In the genomic region with DNA sequence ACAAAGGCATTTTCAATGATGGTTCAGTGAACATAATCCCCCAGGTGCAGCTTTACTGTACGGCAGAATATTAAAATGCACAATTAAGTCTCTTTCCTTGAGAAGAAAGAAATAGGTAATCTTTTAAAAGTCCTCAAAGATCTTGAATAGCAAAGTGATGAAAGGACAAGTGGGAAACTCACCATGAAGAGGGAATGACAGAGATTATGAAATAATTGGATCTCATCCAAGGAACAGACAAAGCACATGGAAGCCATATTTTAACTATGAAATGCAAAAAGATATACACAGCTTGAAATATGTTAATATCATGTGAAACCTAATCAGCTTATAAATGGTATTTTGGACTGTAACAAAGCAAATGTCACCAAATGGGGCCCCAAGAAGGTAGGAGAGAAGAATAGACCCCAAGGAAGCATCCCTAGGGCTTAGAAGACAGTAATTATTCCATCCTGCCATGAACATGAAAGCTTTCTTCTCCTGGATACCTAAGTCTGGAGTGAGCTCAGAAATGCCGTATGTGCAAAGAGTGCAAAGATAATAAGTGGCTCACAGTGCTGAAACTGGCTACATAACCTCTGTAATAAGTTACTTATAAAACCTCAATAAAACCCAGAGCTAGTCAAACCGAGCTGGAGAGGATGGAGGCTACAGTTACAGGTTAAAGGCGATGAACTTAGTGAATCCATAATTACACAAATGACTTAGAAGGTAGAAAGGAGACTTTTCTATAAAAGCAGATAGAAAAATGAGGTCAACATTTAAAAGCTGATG, we compare ENCODE assay signal across 20 cellular contexts. TPM values are rescaled to one million over a fixed set of nuclear protein-coding genes. Genes with fewer than 3 reads are reported as not detected.
DNase-seq lines count a peak whose midpoint lies in the region; ATAC-seq and TF ChIP-seq lines count a peak whose summit lies in the region.
"Had no signal": no experiment of that assay in that cellular context is flagged by ENCODE, and none has a peak within 500 bp of the region (broad histone marks: within the 10 kb centered on the region; RNA-seq: fewer than 3 reads in every experiment).

No MANE protein-coding gene starts in this region.

- no peak for TF ChIP-seq POLR2A in vagina (IDR thresholded peaks at IDR 0.05)

- H3K27ac ChIP-seq in vagina = no peak overlapping the region
- H3K27ac ChIP-seq: sigmoid colon had no signal

- no peak overlapping the region for H3K4me3 ChIP-seq in cardiac fibroblast (replicated peaks in 1 of 2; ENCODE audit: low read depth in 2 of 2, low read length in 2 of 2)
- no peak overlapping the region for H3K4me3 ChIP-seq in vagina
- H3K4me3 ChIP-seq: mucosa of descending colon, sigmoid colon had no signal

- H3K27me3 ChIP-seq in vagina = no peaks in the 10 kb centered on the region
- H3K27me3 ChIP-seq: sigmoid colon had no signal

- no peak for TF ChIP-seq CTCF in cardiac fibroblast (IDR thresholded peaks at IDR 0.05; ENCODE audit: low read depth, low read length)
- TF ChIP-seq CTCF in vagina (IDR thresholded peaks at IDR 0.05) = no peak

- H3K9me3 ChIP-seq in vagina = no peaks in the 10 kb centered on the region
- H3K9me3 ChIP-seq: mucosa of descending colon, sigmoid colon had no signal

- in situ Hi-C loops in ACHN (cut with HindIII; ENCODE audit: low pct_ligation_motif_present, low pct_unique_long_range_greater_than_20kb, low sequenced_read_pairs) = no loop called here

- H3K4me1 ChIP-seq in vagina = no peaks in the 10 kb centered on the region
- H3K4me1 ChIP-seq: sigmoid colon had no signal

- intact Hi-C loops in vagina (cut with DNase I) = no loop called here

- ATAC-seq in HG03432 (IDR thresholded peaks at IDR 0.05; ENCODE audit: unreplicated experiment) = peak; percentile 50
- ATAC-seq: activated CD4-positive, alpha-beta T cell treated with anti-CD3 and anti-CD28 coated beads for 36 hours; mucosa of descending colon had no signal

- DNase-seq in ACHN = peak; percentile 86
- DNase-seq in cardiac fibroblast (ENCODE audit: low read depth in 2 of 2) = peak; percentile 53 to 68
- peak; percentile 93 for DNase-seq in kidney tubule cell (ENCODE audit: low spot score)
- DNase-seq in KG1 (lab: John Stamatoyannopoulos, UW) = no peak
- DNase-seq in vagina (ENCODE audit: extremely low spot score in 2 of 2) = no peak
- DNase-seq in NCI-H1436 (lab: John Stamatoyannopoulos, UW) = no peak
- DNase-seq in activated naive CD4-positive, alpha-beta T cell (lab: John Stamatoyannopoulos, UW) = no peak
- DNase-seq: activated CD4-positive, alpha-beta T cell treated with anti-CD3 and anti-CD28 coated beads for 36 hours; activated effector memory CD4-positive, alpha-beta T cell treated with Interleukin-2 at 50 U/mL for 16 hours; amygdala; CD8-positive, alpha-beta memory T cell; HFFc6; immature natural killer cell; IMR-90; mucosa of descending colon; NCI-H2107; NCI-H774; sigmoid colon; stimulated activated CD4-positive, alpha-beta T cell treated with anti-CD3 and anti-CD28 coated beads, Interleukin-2, amount 100 ng/mL, for 48 hours had no signal

- no peaks in the 10 kb centered on the region for H3K36me3 ChIP-seq in vagina
- H3K36me3 ChIP-seq: sigmoid colon had no signal

RNA-seq across cellular contexts. Expression of gene DCLK1, which starts 34.6 kb away (rescaled TPM):
- total RNA-seq in vagina = 36.1 TPM
- total RNA-seq: activated CD4-positive, alpha-beta T cell treated with anti-CD3 and anti-CD28 coated beads for 36 hours; CD8-positive, alpha-beta memory T cell; HFFc6 had no signal

Comparison
In these comparisons a context has a peak if more than half of its experiments do, and no peak if none do; other contexts are left out.
1. DNase-seq: peak in ACHN (single experiment), cardiac fibroblast (2 of 2) and kidney tubule cell (single experiment); none in KG1 (single experiment), vagina (0 of 2), NCI-H1436 (single experiment) and activated naive CD4-positive, alpha-beta T cell (0 of 4).